1 cellular context compared by ENCODE assay signal in genomic region chr4:16860506-16860905, GRCh38.
TF ChIP-seq lines count a peak whose summit lies in the region.

No MANE protein-coding gene starts in this region.

TF ChIP-seq in GM23338, 12 proteins besides CTCF, POLR2A, EP300 and RAD21 (continued from another document):
- TF ChIP-seq ETS1 (IDR thresholded peaks at IDR 0.05) (no peak), NANOG (IDR thresholded peaks at IDR 0.05; ENCODE audit: borderline replicate concordance) (no peak)
